ENCODE assay signal across 11 cellular contexts in the genomic region with DNA sequence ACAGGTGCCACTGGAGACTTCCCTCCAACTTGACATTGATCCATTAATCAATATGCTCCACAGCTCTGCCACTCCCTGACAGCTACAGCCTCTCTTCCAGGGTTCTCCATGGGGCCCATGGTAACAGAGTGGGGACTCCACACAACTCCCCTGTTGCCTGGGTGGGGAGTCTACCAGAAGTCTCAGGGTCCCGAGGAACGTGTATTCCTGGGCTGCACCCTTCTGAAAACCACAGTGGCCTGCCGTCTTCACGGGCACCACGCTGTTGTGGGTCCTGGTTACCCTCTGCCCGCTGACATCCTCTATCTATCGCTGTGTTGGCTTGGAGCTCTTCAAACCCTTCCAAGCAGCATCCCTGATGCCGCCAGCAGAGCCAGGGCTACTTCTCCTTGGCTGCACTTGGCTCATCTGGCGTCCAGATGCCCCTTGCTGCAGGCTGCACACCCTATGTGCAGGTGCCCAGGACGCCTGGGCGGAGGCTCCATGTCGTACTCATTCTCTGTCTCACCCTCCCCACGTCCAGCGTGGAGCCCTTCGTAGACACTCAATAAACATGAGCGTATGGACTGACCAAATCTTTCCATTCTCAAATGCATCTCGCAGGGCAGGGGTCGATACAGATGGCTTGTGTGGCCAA.
DNase-seq lines count a peak whose midpoint lies in the region; ATAC-seq and TF ChIP-seq lines count a peak whose summit lies in the region.
"Had no signal": no experiment of that assay in that cellular context is flagged by ENCODE, and none has a peak within 500 bp of the region (broad histone marks: within the 10 kb centered on the region; RNA-seq: fewer than 3 reads in every experiment).

No MANE protein-coding gene starts in this region.

- no peak for ATAC-seq in activated naive CD8-positive, alpha-beta T cell treated with anti-CD3 and anti-CD28 coated beads, Interleukin-2, amount 50 U/mL, for 24 hours
- no peak for ATAC-seq in left lobe of liver
- ATAC-seq: K562 had no signal

- TF ChIP-seq CTCF in type B pancreatic cell (conservative IDR thresholded peaks at IDR 0.05): no peak

- no peaks in the 10 kb centered on the region for H3K36me3 ChIP-seq in Karpas-422 (ENCODE audit: insufficient read depth, low read length)

- H2AFZ ChIP-seq in Karpas-422 (ENCODE audit: low read length): 0 out of 2 replicates have a peak overlapping the region, but pooled peaks have one; percentile 37
- H2AFZ ChIP-seq: GM23248 had no signal

- H3K9ac ChIP-seq in Karpas-422 (ENCODE audit: low read length): peak overlapping the region; percentile 74
- H3K9ac ChIP-seq: GM23248 had no signal

- H3K36me3 Mint-ChIP-seq in activated naive CD8-positive, alpha-beta T cell: no peaks in the 10 kb centered on the region
- no peaks in the 10 kb centered on the region for H3K36me3 Mint-ChIP-seq in activated naive CD8-positive, alpha-beta T cell treated with anti-CD3 and anti-CD28 coated beads, Interleukin-2, amount 50 U/mL, for 24 hours (ENCODE audit: low read depth)
- no peaks in the 10 kb centered on the region for H3K36me3 Mint-ChIP-seq in type B pancreatic cell

- peak overlapping the region; percentile 78 for H3K4me2 ChIP-seq in Karpas-422 (ENCODE audit: low read depth, low read length, poor library complexity, severe bottlenecking)

- peaks cover 6% of the 10 kb centered on the region; the same call in 1 of the 2 replicates for H3K9me3 ChIP-seq in Karpas-422 (ENCODE audit: low read length)

- peaks cover 2% of the 10 kb centered on the region for H3K4me1 Mint-ChIP-seq in activated naive CD8-positive, alpha-beta T cell (ENCODE audit: low read depth)
- peaks cover 8% of the 10 kb centered on the region for H3K4me1 Mint-ChIP-seq in activated naive CD8-positive, alpha-beta T cell treated with anti-CD3 and anti-CD28 coated beads, Interleukin-2, amount 50 U/mL, for 24 hours
- H3K4me1 Mint-ChIP-seq in type B pancreatic cell (ENCODE audit: unreplicated experiment): no peaks in the 10 kb centered on the region

- peaks cover 58% of the 10 kb centered on the region for H3K4me1 ChIP-seq in Karpas-422 (ENCODE audit: low read length)

- H3K4me3 ChIP-seq in Karpas-422 (ENCODE audit: low read length): peak overlapping the region; percentile 35; the same call in 1 of the 2 replicates
- H3K4me3 ChIP-seq: GM23248, K562 had no signal

- peak overlapping the region; percentile 96 for H3K27ac ChIP-seq in Karpas-422 (ENCODE audit: low read length)
- H3K27ac ChIP-seq: GM23248 had no signal

- H3K27ac Mint-ChIP-seq in activated naive CD8-positive, alpha-beta T cell: peak overlapping the region; percentile 41
- no peak overlapping the region for H3K27ac Mint-ChIP-seq in activated naive CD8-positive, alpha-beta T cell treated with anti-CD3 and anti-CD28 coated beads, Interleukin-2, amount 50 U/mL, for 24 hours
- no peak overlapping the region for H3K27ac Mint-ChIP-seq in type B pancreatic cell
- H3K27ac Mint-ChIP-seq: CD4-positive, alpha-beta T cell had no signal

- no peaks in the 10 kb centered on the region for H3K27me3 ChIP-seq in Karpas-422 (ENCODE audit: low read length)

- no peak for DNase-seq in activated naive CD8-positive, alpha-beta T cell treated with anti-CD3 and anti-CD28 coated beads, Interleukin-2, amount 50 U/mL, for 24 hours
- DNase-seq in Karpas-422: peak; percentile 80
- peak; percentile 14 for DNase-seq in islet precursor cell
- DNase-seq in type B pancreatic cell (ENCODE audit: extremely low spot score, unreplicated experiment): peak; percentile 42
- no peak for DNase-seq in left lobe of liver (ENCODE audit: low spot score)
- DNase-seq in NCI-H1436 (lab: John Stamatoyannopoulos, UW): no peak
- DNase-seq: CD4-positive, alpha-beta T cell; GM23248; NCI-H2107 had no signal

- no peaks in the 10 kb centered on the region for H3K79me2 ChIP-seq in Karpas-422 (ENCODE audit: low read length)

- peaks cover 11% of the 10 kb centered on the region for H3K27me3 Mint-ChIP-seq in activated naive CD8-positive, alpha-beta T cell
- peaks cover 2% of the 10 kb centered on the region for H3K27me3 Mint-ChIP-seq in activated naive CD8-positive, alpha-beta T cell treated with anti-CD3 and anti-CD28 coated beads, Interleukin-2, amount 50 U/mL, for 24 hours
- peaks cover 34% of the 10 kb centered on the region for H3K27me3 Mint-ChIP-seq in type B pancreatic cell

- no peaks in the 10 kb centered on the region for H4K20me1 ChIP-seq in Karpas-422 (ENCODE audit: insufficient read depth, low read depth, low read length)

- H3K9me3 Mint-ChIP-seq in activated naive CD8-positive, alpha-beta T cell (ENCODE audit: low read depth): peaks cover 6% of the 10 kb centered on the region
- H3K9me3 Mint-ChIP-seq in activated naive CD8-positive, alpha-beta T cell treated with anti-CD3 and anti-CD28 coated beads, Interleukin-2, amount 50 U/mL, for 24 hours: no peaks in the 10 kb centered on the region
- no peaks in the 10 kb centered on the region for H3K9me3 Mint-ChIP-seq in type B pancreatic cell

- no peak overlapping the region for H3K4me3 Mint-ChIP-seq in activated naive CD8-positive, alpha-beta T cell
- H3K4me3 Mint-ChIP-seq in activated naive CD8-positive, alpha-beta T cell treated with anti-CD3 and anti-CD28 coated beads, Interleukin-2, amount 50 U/mL, for 24 hours: no peak overlapping the region
- H3K4me3 Mint-ChIP-seq in type B pancreatic cell: no peak overlapping the region
- H3K4me3 Mint-ChIP-seq: CD4-positive, alpha-beta T cell had no signal

- H3K9me2 ChIP-seq in Karpas-422 (replicated peaks; ENCODE audit: insufficient read depth, low read length): no peaks in the 10 kb centered on the region

Comparison
In these comparisons a context has a peak if more than half of its experiments do, and no peak if none do; other contexts are left out.
1. DNase-seq: peak in Karpas-422 (single experiment), islet precursor cell (single experiment) and type B pancreatic cell (single experiment); none in activated naive CD8-positive, alpha-beta T cell treated with anti-CD3 and anti-CD28 coated beads, Interleukin-2, amount 50 U/mL, for 24 hours (single experiment), left lobe of liver (single experiment) and NCI-H1436 (single experiment).